1 cellular context compared by ENCODE assay signal in the genomic region with DNA sequence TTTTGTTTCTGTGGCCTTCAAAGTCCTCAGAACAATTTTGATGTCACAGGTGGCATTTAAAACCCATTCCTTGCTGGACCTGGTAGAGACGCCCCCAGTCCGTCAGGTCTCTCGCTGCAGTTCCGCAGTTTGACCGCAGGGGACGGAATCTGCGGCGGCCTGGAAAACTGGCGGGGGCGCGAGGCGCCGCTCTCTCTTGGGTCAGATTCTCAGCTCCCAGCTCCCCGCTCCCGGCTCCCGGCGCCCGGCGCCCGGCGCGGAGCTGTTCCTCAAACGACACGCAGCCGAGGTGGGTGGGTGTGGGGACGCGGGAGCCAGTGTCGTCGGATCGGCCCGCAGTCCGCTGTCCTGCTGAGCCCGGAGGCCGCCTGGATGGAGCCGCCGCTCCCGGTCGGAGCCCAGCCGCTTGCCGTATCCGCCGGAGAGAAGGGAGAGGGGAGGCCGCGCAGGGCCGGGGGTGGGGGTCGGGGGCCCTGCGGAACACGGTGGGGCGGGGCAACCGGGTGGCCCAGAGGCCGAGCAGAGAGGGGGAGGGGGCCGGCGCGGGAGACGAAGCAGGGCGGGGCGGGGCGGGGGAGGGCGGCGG.
TF ChIP-seq lines count a peak whose summit lies in the region.

OCRL (plus strand) TSS at position 192 of the 586 bp plus-strand sequence; CDS start at position 373, 181 bp downstream.

TF ChIP-seq in SK-N-SH treated with all-trans-retinoic acid at 6 μM for 48 hours, 23 proteins besides CTCF, POLR2A, EP300 and RAD21 (continued from another document):
- no peak for TF ChIP-seq POU6F1 (CRISPR knock-in tag; IDR thresholded peaks at IDR 0.05; ENCODE audit: borderline replicate concordance, low read depth)
- no peak for TF ChIP-seq ZNF565 (CRISPR knock-in tag; conservative IDR thresholded peaks at IDR 0.05; ENCODE audit: low read depth)
- TF ChIP-seq PPARA (CRISPR knock-in tag; IDR thresholded peaks at IDR 0.05; ENCODE audit: borderline replicate concordance): no peak
- no peak for TF ChIP-seq CSDC2 (CRISPR knock-in tag; IDR thresholded peaks at IDR 0.05)
- no peak for TF ChIP-seq ESRRG (CRISPR knock-in tag; IDR thresholded peaks at IDR 0.05)
- TF ChIP-seq, protein P1, sequence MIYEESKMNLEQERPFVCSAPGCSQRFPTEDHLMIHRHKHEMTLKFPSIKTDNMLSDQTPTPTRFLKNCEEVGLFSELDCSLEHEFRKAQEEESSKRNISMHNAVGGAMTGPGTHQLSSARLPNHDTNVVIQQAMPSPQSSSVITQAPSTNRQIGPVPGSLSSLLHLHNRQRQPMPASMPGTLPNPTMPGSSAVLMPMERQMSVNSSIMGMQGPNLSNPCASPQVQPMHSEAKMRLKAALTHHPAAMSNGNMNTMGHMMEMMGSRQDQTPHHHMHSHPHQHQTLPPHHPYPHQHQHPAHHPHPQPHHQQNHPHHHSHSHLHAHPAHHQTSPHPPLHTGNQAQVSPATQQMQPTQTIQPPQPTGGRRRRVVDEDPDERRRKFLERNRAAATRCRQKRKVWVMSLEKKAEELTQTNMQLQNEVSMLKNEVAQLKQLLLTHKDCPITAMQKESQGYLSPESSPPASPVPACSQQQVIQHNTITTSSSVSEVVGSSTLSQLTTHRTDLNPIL (CRISPR knock-in tag; IDR thresholded peaks at IDR 0.05; ENCODE audit: low read depth): no peak
- no peak; the same call in 1 of the 2 replicates for TF ChIP-seq PATZ1 (CRISPR knock-in tag; IDR thresholded peaks at IDR 0.05; ENCODE audit: borderline replicate concordance)
- TF ChIP-seq TSHZ2 (CRISPR knock-in tag; IDR thresholded peaks at IDR 0.05): no peak
- TF ChIP-seq ZFP3 (CRISPR knock-in tag; IDR thresholded peaks at IDR 0.05): no peak
- no peak for TF ChIP-seq ARNTL (CRISPR knock-in tag; IDR thresholded peaks at IDR 0.05; ENCODE audit: borderline replicate concordance, low read depth)
